Comparison of ENCODE assay signal across 35 cellular contexts in the genomic region with DNA sequence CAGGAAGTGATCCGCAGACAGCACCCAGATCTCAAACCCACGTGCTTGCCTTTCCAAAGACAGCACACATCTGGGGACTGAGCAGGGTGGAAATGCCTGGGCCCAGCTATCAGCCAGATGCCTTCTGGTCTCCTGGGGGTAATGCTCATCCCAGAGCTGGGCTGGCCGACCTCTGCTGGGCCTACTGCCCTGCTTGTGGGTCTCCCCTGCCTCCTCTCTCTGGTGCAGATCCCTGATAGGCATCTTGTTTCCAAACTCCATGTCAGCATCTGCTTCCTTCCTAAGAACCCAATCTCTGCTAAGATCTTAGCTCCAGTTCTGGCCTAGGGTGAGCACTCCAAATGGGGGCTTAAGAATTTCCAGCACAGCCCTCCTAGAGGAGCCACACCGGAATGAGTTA.
"Had no signal": no experiment of that assay in that cellular context is flagged by ENCODE, and none has a peak within 500 bp of the region (broad histone marks: within the 10 kb centered on the region; RNA-seq: fewer than 3 reads in every experiment).

No MANE protein-coding gene starts in this region.

- DNase-seq: Karpas-422, Kasumi-1, KG1, MG63, MM.1S, MV-4-11, NCI-H1048, NCI-H1092, NCI-H1092 treated with DMSO at 0.1 percent for 48 hours, NCI-H1105, NCI-H1105 treated with DMSO at 0.1 percent for 48 hours, NCI-H1417, NCI-H1417 treated with DMSO at 0.1 percent for 48 hours, NCI-H1436, NCI-H1436 treated with DMSO at 0.1 percent for 48 hours, NCI-H146, NCI-H1694, NCI-H1694 treated with DMSO at 0.1 percent for 48 hours, NCI-H187, NCI-H187 treated with DMSO at 0.1 percent for 48 hours, NCI-H1930, NCI-H2029, NCI-H2029 treated with DMSO at 0.1 percent for 48 hours, NCI-H2081, NCI-H2081 treated with DMSO at 0.1 percent for 48 hours, NCI-H2107, NCI-H2171 treated with DMSO at 0.1 percent for 48 hours, NCI-H2227 treated with DMSO at 0.1 percent for 48 hours, NCI-H226, NCI-H345, NCI-H446, NCI-H446 treated with DMSO at 0.1 percent for 48 hours, NCI-H510A, NCI-H510A treated with DMSO at 0.1 percent for 48 hours had no signal

- H3K27ac ChIP-seq: KMS-11 had no signal

- H3K27me3 ChIP-seq: MG63 had no signal

- H3K36me3 ChIP-seq: MG63 had no signal

- H3K4me3 ChIP-seq: MG63 had no signal

- H3K4me2 ChIP-seq: KMS-11 had no signal

- H3K9me3 ChIP-seq: MG63 had no signal
